24 cellular contexts compared by ENCODE assay signal in genomic region chr4:117529401-117529800, GRCh38.
"Had no signal": no experiment of that assay in that cellular context is flagged by ENCODE, and none has a peak within 500 bp of the region (broad histone marks: within the 10 kb centered on the region; RNA-seq: fewer than 3 reads in every experiment).

No MANE protein-coding gene starts in this region.

- H3K27me3 ChIP-seq: esophagus muscularis mucosa, foreskin keratinocyte, gastroesophageal sphincter, heart left ventricle, hepatocyte, neural progenitor cell, right atrium auricular region, stomach, thyroid gland, vagina had no signal

- H3K9ac ChIP-seq: neural progenitor cell, parathyroid adenoma had no signal

- H2AFZ ChIP-seq: hepatocyte, neural progenitor cell, parathyroid adenoma had no signal

- H3K4me3 ChIP-seq: esophagus muscularis mucosa, gastroesophageal sphincter, heart left ventricle, hepatocyte, lung, neural progenitor cell, prostate gland, right atrium auricular region, stomach, thyroid gland, vagina had no signal

- ATAC-seq: foreskin keratinocyte; gastroesophageal sphincter; heart left ventricle; left lobe of liver; naive thymus-derived CD4-positive, alpha-beta T cell; sciatic nerve; stimulated activated effector memory CD8-positive, alpha-beta T cell treated with anti-CD3 and anti-CD28 coated beads, Interleukin-12 subunit alpha, Interleukin-12 subunit beta, amount 100 ng/mL, for 72 hours had no signal

- H3K4me2 ChIP-seq: hepatocyte, neural progenitor cell had no signal

- H3K79me2 ChIP-seq: hepatocyte, parathyroid adenoma had no signal

- H3K36me3 ChIP-seq: esophagus muscularis mucosa, gastroesophageal sphincter, heart left ventricle, neural progenitor cell, prostate gland, right atrium auricular region, stomach, thyroid gland, vagina had no signal

- H3K9me3 ChIP-seq: esophagus muscularis mucosa, gastroesophageal sphincter, heart left ventricle, prostate gland, right atrium auricular region, stomach, thyroid gland, vagina had no signal

- H3K27ac ChIP-seq: esophagus muscularis mucosa, foreskin keratinocyte, gastroesophageal sphincter, heart left ventricle, hepatocyte, neural progenitor cell, parathyroid adenoma, prostate gland, right atrium auricular region, stomach, thyroid gland, vagina had no signal

- H3K4me1 ChIP-seq: esophagus muscularis mucosa, foreskin keratinocyte, gastroesophageal sphincter, heart left ventricle, neural progenitor cell, parathyroid adenoma, prostate gland, right atrium auricular region, stomach, thyroid gland, vagina had no signal

- DNase-seq: dermis blood vessel endothelial cell; effector memory CD4-positive, alpha-beta T cell; foreskin keratinocyte; heart left ventricle; kidney; naive thymus-derived CD4-positive, alpha-beta T cell; stimulated activated CD4-positive, alpha-beta T cell treated with anti-CD3 and anti-CD28 coated beads, Interleukin-2, amount 100 ng/mL, for 24 hours; stimulated activated CD4-positive, alpha-beta T cell treated with anti-CD3 and anti-CD28 coated beads, Interleukin-4, amount 100 ng/mL, for 24 hours; stimulated activated naive CD4-positive, alpha-beta T cell treated with Interleukin-2 at 50 U/mL for 16 hours; stomach; thyroid gland; trophoblast cell had no signal
